34 cellular contexts compared by ENCODE assay signal in the genomic region with DNA sequence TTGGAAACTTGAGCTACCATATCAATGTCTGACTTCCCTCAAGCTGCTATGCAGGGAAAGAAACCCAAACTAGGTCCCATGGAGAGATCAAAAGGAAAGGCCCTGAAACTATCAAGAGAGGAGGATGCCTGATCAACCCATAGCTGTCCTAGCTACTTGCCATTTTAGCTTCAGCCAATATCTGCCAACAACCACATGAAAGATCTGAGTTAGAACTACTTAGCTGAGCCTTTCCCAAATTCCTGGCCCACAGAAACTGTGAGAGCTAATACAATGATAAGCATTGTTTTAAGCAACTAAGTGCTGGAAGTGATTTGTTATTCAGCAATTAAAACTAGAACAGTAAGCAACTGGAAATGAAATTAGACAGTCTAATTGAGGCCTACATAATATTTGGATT. TPM values are rescaled to one million over a fixed set of nuclear protein-coding genes. Genes with fewer than 3 reads are reported as not detected.
"Had no signal": no experiment of that assay in that cellular context is flagged by ENCODE, and none has a peak within 500 bp of the region (broad histone marks: within the 10 kb centered on the region; RNA-seq: fewer than 3 reads in every experiment).

No MANE protein-coding gene starts in this region.

- H3K27ac ChIP-seq: colonic mucosa, epithelial cell of prostate, gastroesophageal sphincter, heart right ventricle, lower lobe of right lung, psoas muscle, sigmoid colon, spleen, testis, tibial artery had no signal

- H3K4me1 ChIP-seq: colonic mucosa, gastroesophageal sphincter, sigmoid colon, spleen, testis, tibial artery had no signal

- DNase-seq: colonic mucosa; effector CD8-positive, alpha-beta T cell; endodermal cell; foreskin fibroblast; glutamatergic neuron; heart right ventricle; hippocampal formation; left cardiac atrium; left ventricle myocardium superior; lower lobe of right lung; mesendoderm; midbrain; naive thymus-derived CD4-positive, alpha-beta T cell; nucleus accumbens; posterior cingulate gyrus; psoas muscle; right cardiac atrium; sigmoid colon; spleen; stimulated activated CD4-positive, alpha-beta T cell treated with anti-CD3 and anti-CD28 coated beads, Interleukin-4, amount 100 ng/mL, for 4 hours; stimulated activated naive CD8-positive, alpha-beta T cell treated with anti-CD3 and anti-CD28 coated beads, Interleukin-15, Interleukin-2, amounts not matched to agents 100 U/mL and 50 U/mL, for 24 hours; testis; tibial artery had no signal

- H3K36me3 Mint-ChIP-seq: naive thymus-derived CD4-positive, alpha-beta T cell; stimulated activated memory B cell treated with anti-CD40 and anti-IgM and Interleukin-4, amounts not matched to agents 10 μg/mL and 1 μg/mL and 100 μg/mL, for 72 hours; type B pancreatic cell had no signal

- H3K27me3 ChIP-seq: colonic mucosa, gastroesophageal sphincter, heart right ventricle, sigmoid colon, spleen, testis, tibial artery had no signal

- H3K9me3 Mint-ChIP-seq: dendritic cell treated with granulocyte-macrophage colony-stimulating factor and Interleukin-4, amounts not matched to agents 40 ng/mL and 50 ng/mL, for 4 days; endodermal cell; naive thymus-derived CD4-positive, alpha-beta T cell; nephron; stimulated activated memory B cell treated with anti-CD40 and anti-IgM and Interleukin-4, amounts not matched to agents 10 μg/mL and 1 μg/mL and 100 μg/mL, for 72 hours; type B pancreatic cell had no signal

- H3K27ac Mint-ChIP-seq: dendritic cell treated with granulocyte-macrophage colony-stimulating factor and Interleukin-4, amounts not matched to agents 40 ng/mL and 50 ng/mL, for 4 days; endodermal cell; naive thymus-derived CD4-positive, alpha-beta T cell; stimulated activated memory B cell treated with anti-CD40 and anti-IgM and Interleukin-4, amounts not matched to agents 10 μg/mL and 1 μg/mL and 100 μg/mL, for 72 hours; type B pancreatic cell had no signal

- ATAC-seq: esophagus mucosa; gastroesophageal sphincter; heart right ventricle; left cardiac atrium; left ventricle myocardium superior; lower lobe of right lung; naive thymus-derived CD4-positive, alpha-beta T cell; psoas muscle; right cardiac atrium; stimulated activated memory B cell treated with anti-CD40 and anti-IgM and Interleukin-4, amounts not matched to agents 10 μg/mL and 1 μg/mL and 100 μg/mL, for 72 hours; stimulated activated naive CD8-positive, alpha-beta T cell treated with anti-CD3 and anti-CD28 coated beads, Interleukin-15, Interleukin-2, amounts not matched to agents 100 U/mL and 50 U/mL, for 24 hours had no signal

- H3K27me3 Mint-ChIP-seq: type B pancreatic cell had no signal

- H3K9me3 ChIP-seq: colonic mucosa, gastroesophageal sphincter, heart right ventricle, lower lobe of right lung, psoas muscle, sigmoid colon, spleen, testis, tibial artery had no signal

- H3K36me3 ChIP-seq: colonic mucosa, gastroesophageal sphincter, heart right ventricle, lower lobe of right lung, sigmoid colon, spleen, tibial artery had no signal

- H3K4me1 Mint-ChIP-seq: stimulated activated memory B cell treated with anti-CD40 and anti-IgM and Interleukin-4, amounts not matched to agents 10 μg/mL and 1 μg/mL and 100 μg/mL, for 72 hours had no signal

- H3K4me3 Mint-ChIP-seq: dendritic cell treated with granulocyte-macrophage colony-stimulating factor and Interleukin-4, amounts not matched to agents 40 ng/mL and 50 ng/mL, for 4 days; endodermal cell; naive thymus-derived CD4-positive, alpha-beta T cell; nephron; stimulated activated memory B cell treated with anti-CD40 and anti-IgM and Interleukin-4, amounts not matched to agents 10 μg/mL and 1 μg/mL and 100 μg/mL, for 72 hours; type B pancreatic cell had no signal

- H3K4me3 ChIP-seq: colonic mucosa, gastroesophageal sphincter, heart right ventricle, lower lobe of right lung, psoas muscle, sigmoid colon, spleen, testis, tibial artery had no signal

RNA-seq across cellular contexts. Expression of a gene that starts 6.3 kb away (rescaled TPM):
- total RNA-seq: chondrocyte; left cardiac atrium; left ventricle myocardium superior; naive thymus-derived CD4-positive, alpha-beta T cell; osteocyte; psoas muscle; right cardiac atrium; sigmoid colon; skeletal muscle tissue; spleen had no signal
- polyA plus RNA-seq: heart right ventricle, psoas muscle, right cardiac atrium, spleen, urinary bladder had no signal
